Comparison of ENCODE assay signal across 4 cellular contexts in genomic region chr22:31482470-31482869, GRCh38. TPM values are rescaled to one million over a fixed set of nuclear protein-coding genes. Genes with fewer than 3 reads are reported as not detected.
DNase-seq lines count a peak whose midpoint lies in the region; ATAC-seq and TF ChIP-seq lines count a peak whose summit lies in the region.
"Not testable (repeated sequence)": the region's sequence is repeated elsewhere in the genome, so short reads cannot be mapped to it uniquely, and the experiment has no call there.

No MANE protein-coding gene starts in this region.

- not testable (repeated sequence) for H3K4me3 Mint-ChIP-seq in T-helper 2 cell treated with Interferon-gamma antibody and Interleukin-4, amounts not matched to agents 5 μg/mL and 100 μg/mL, for 36 hours; effector memory CD8-positive, alpha-beta T cell; mesothelial cell of epicardium; progenitor cell of endocrine pancreas (ENCODE audit: low read depth)

- peak overlapping the region; percentile 31 for H3K27ac Mint-ChIP-seq in T-helper 2 cell treated with Interferon-gamma antibody and Interleukin-4, amounts not matched to agents 5 μg/mL and 100 μg/mL, for 36 hours
- H3K27ac Mint-ChIP-seq in effector memory CD8-positive, alpha-beta T cell: peak overlapping the region; percentile 19 to 74
- H3K27ac Mint-ChIP-seq in mesothelial cell of epicardium (peak overlapping the region; percentile 6), progenitor cell of endocrine pancreas (peak overlapping the region; percentile 81)

- peaks cover 78% of the 10 kb centered on the region for H3K36me3 Mint-ChIP-seq in T-helper 2 cell treated with Interferon-gamma antibody and Interleukin-4, amounts not matched to agents 5 μg/mL and 100 μg/mL, for 36 hours (ENCODE audit: low read depth)
- H3K36me3 Mint-ChIP-seq in effector memory CD8-positive, alpha-beta T cell (ENCODE audit: insufficient read depth): peaks cover 78% of the 10 kb centered on the region
- H3K36me3 Mint-ChIP-seq in mesothelial cell of epicardium (peaks cover 46% of the 10 kb centered on the region), progenitor cell of endocrine pancreas (ENCODE audit: insufficient read depth) (peaks cover 30% of the 10 kb centered on the region)

- DNase-seq in T-helper 2 cell treated with Interferon-gamma antibody and Interleukin-4, amounts not matched to agents 5 μg/mL and 100 μg/mL, for 36 hours (ENCODE audit: low spot score); effector memory CD8-positive, alpha-beta T cell; mesothelial cell of epicardium (ENCODE audit: low spot score in 2 of 2, unreplicated experiment in 2 of 2); progenitor cell of endocrine pancreas (ENCODE audit: low spot score, unreplicated experiment): not testable (repeated sequence)

- ATAC-seq in effector memory CD8-positive, alpha-beta T cell (replicated peaks): not testable (repeated sequence)

- not testable (repeated sequence) for TF ChIP-seq CTCF in mesothelial cell of epicardium (IDR thresholded peaks at IDR 0.05; ENCODE audit: unreplicated experiment); progenitor cell of endocrine pancreas (IDR thresholded peaks at IDR 0.05; ENCODE audit: unreplicated experiment)

- not testable (repeated sequence) for H3K27me3 Mint-ChIP-seq in T-helper 2 cell treated with Interferon-gamma antibody and Interleukin-4, amounts not matched to agents 5 μg/mL and 100 μg/mL, for 36 hours (ENCODE audit: low read depth); effector memory CD8-positive, alpha-beta T cell; mesothelial cell of epicardium (ENCODE audit: low read depth); progenitor cell of endocrine pancreas

- H3K9me3 Mint-ChIP-seq in T-helper 2 cell treated with Interferon-gamma antibody and Interleukin-4, amounts not matched to agents 5 μg/mL and 100 μg/mL, for 36 hours; effector memory CD8-positive, alpha-beta T cell; mesothelial cell of epicardium; progenitor cell of endocrine pancreas (ENCODE audit: low read depth): not testable (repeated sequence)

- peaks cover 24% of the 10 kb centered on the region for H3K4me1 Mint-ChIP-seq in T-helper 2 cell treated with Interferon-gamma antibody and Interleukin-4, amounts not matched to agents 5 μg/mL and 100 μg/mL, for 36 hours (ENCODE audit: low read depth)
- peaks cover 11 to 28% of the 10 kb centered on the region in 2 donors for H3K4me1 Mint-ChIP-seq in effector memory CD8-positive, alpha-beta T cell (ENCODE audit: low read depth in 2 of 2)
- not testable (repeated sequence) for H3K4me1 Mint-ChIP-seq in mesothelial cell of epicardium; progenitor cell of endocrine pancreas (ENCODE audit: low read depth)

RNA-seq across cellular contexts. Expression of gene EIF4ENIF1, which starts 7.2 kb away (rescaled TPM):
- total RNA-seq in mesothelial cell of epicardium (41.0 to 44.4 TPM (median 44.1 TPM) in 3 replicates), progenitor cell of endocrine pancreas (41.0 and 46.5 TPM in 2 replicates)

RNA-seq across cellular contexts. Expression of gene SFI1, which starts 13.9 kb away (rescaled TPM):
- total RNA-seq in mesothelial cell of epicardium (38.7 to 46.1 TPM (median 45.7 TPM) in 3 replicates), progenitor cell of endocrine pancreas (61.9 and 66.3 TPM in 2 replicates)

Comparison
In these comparisons a context has a peak if more than half of its experiments do, and no peak if none do; other contexts are left out.
1. H3K27ac Mint-ChIP-seq: peak in every context shown above with its lines; median percentile 81 in progenitor cell of endocrine pancreas; 46 in effector memory CD8-positive, alpha-beta T cell; 31 in T-helper 2 cell treated with Interferon-gamma antibody and Interleukin-4, amounts not matched to agents 5 μg/mL and 100 μg/mL, for 36 hours; 6 in mesothelial cell of epicardium.